7 cellular contexts compared by ENCODE assay signal in the genomic region with DNA sequence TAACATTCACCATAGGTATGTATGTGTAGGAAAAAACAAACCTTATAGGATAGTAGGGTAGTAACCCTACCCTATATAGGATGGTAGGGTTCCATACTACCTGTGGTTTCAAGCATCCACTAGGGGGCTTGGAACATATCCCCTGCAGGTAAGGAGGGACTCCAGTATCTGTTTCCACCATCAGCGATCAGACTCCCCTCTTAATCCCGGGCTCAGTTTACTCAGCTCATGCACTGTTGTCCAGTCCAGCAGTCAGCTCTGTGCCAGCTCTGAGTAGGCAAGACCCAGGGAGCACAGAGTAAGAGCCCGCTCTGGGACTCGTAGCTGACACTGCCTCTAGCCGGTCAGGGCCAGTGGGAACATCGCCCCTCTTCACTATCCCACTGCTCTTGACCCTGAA.
DNase-seq lines count a peak whose midpoint lies in the region; ATAC-seq and TF ChIP-seq lines count a peak whose summit lies in the region.

No MANE protein-coding gene starts in this region.

- TF ChIP-seq CTCF in RWPE1 (conservative IDR thresholded peaks at IDR 0.05; ENCODE audit: low read depth) = no peak
- TF ChIP-seq CTCF in mucosa of descending colon (IDR thresholded peaks at IDR 0.05) = no peak

- no peaks in the 10 kb centered on the region for H3K4me1 ChIP-seq in mucosa of descending colon (ENCODE audit: low read depth)

- H3K27ac ChIP-seq in RWPE1 = peak overlapping the region; percentile 96

- no peaks in the 10 kb centered on the region for H3K36me3 ChIP-seq in mucosa of descending colon (ENCODE audit: low read depth)

- intact Hi-C loops in mucosa of descending colon (cut with DNase I, micrococcal nuclease) = no loop called here

- DNase-seq in Daoy (ENCODE audit: low read depth) = peak; percentile 15
- no peak for DNase-seq in RWPE1 (ENCODE audit: low spot score)
- peak in 1 of 3 donors; percentile 13 for DNase-seq in mucosa of descending colon
- DNase-seq in NCI-H2029 treated with DMSO at 0.1 percent for 48 hours (lab: John Stamatoyannopoulos, UW) = no peak
- DNase-seq in HuH-7.5 (ENCODE audit: low spot score) = no peak
- DNase-seq in activated gamma-delta T cell treated with Interleukin-2 at 50 U/mL for 16 hours = no peak

- no peak overlapping the region for H3K4me3 ChIP-seq in mucosa of descending colon

- CTCF ChIA-PET in RWPE1 (lab: Yijun Ruan, JAX) = no interaction called here

- POLR2A ChIA-PET in RWPE1 (lab: Yijun Ruan, JAX; ENCODE audit: low non-redundant PET) = no interaction called here

- H3K9me3 ChIP-seq in mucosa of descending colon = no peaks in the 10 kb centered on the region

- ATAC-seq in GM19372 (IDR thresholded peaks at IDR 0.05; ENCODE audit: low read depth, unreplicated experiment) (peak; percentile 52), mucosa of descending colon (peak; percentile 20)
